19 cellular contexts compared by ENCODE assay signal in the genomic region with DNA sequence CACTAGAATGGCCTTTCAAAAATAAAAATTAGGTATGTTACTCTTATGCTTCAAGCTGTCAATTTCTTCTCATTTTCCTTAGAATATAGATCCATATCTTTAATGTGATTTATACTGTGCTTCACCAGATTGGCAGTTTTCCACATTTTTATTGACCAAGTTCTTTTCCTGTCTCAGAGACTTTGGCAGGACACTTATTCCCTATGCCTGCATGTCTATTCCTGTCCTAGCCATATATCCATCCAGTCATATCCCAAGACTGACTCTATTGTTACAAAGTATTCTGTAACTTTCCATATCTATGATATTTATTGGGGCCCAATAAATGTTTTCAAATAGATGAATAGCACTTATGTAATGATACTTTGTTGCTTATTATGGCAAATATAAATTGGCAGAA.
"Had no signal": no experiment of that assay in that cellular context is flagged by ENCODE, and none has a peak within 500 bp of the region (broad histone marks: within the 10 kb centered on the region; RNA-seq: fewer than 3 reads in every experiment).

No MANE protein-coding gene starts in this region.

- H3K27me3 ChIP-seq: SJCRH30 had no signal

- H3K9me3 ChIP-seq: SJCRH30 had no signal

- DNase-seq: KBM-7, MM.1S, NCI-H1105, NCI-H1417, NCI-H1436 treated with DMSO at 0.1 percent for 48 hours, NCI-H1694, NCI-H187 treated with DMSO at 0.1 percent for 48 hours, NCI-H2029 treated with DMSO at 0.1 percent for 48 hours, NCI-H2171 treated with DMSO at 0.1 percent for 48 hours, NCI-H345, NCI-H510A treated with DMSO at 0.1 percent for 48 hours, NCI-H526 treated with DMSO at 0.1 percent for 48 hours, NCI-H774, RPMI8226, SHP77 treated with DMSO at 0.1 percent for 48 hours, SJCRH30, SW 1271, T-cell had no signal

- H3K4me1 ChIP-seq: SJCRH30 had no signal

- H3K36me3 ChIP-seq: SJCRH30 had no signal

- H3K4me3 ChIP-seq: SJCRH30, SK-N-MC had no signal

- H3K27ac ChIP-seq: SJCRH30, SK-N-MC had no signal
